Comparison of ENCODE assay signal across 1 cellular context in genomic region chr7:123622660-123623386, GRCh38.
TF ChIP-seq lines count a peak whose summit lies in the region.

No MANE protein-coding gene starts in this region.

TF ChIP-seq in HEK293, 187 proteins besides CTCF, POLR2A, EP300 and RAD21 (continued from another document and continues in another):
- TF ChIP-seq ZNF580 (tag by site-specific recombination; IDR thresholded peaks at IDR 0.05) (no peak), ZNF335 (tag by site-specific recombination; conservative IDR thresholded peaks at IDR 0.05) (peak; percentile 50), ZNF449 (tag by site-specific recombination; IDR thresholded peaks at IDR 0.05) (peak; percentile 47; the same call in 1 of the 2 replicates), ZNF350 (tag by site-specific recombination; IDR thresholded peaks at IDR 0.05) (no peak), ZNF777 (tag by site-specific recombination; IDR thresholded peaks at IDR 0.05; ENCODE audit: borderline replicate concordance) (no peak), ZSCAN16 (tag by site-specific recombination; IDR thresholded peaks at IDR 0.05) (no peak), INSM2 (tag by site-specific recombination; IDR thresholded peaks at IDR 0.05) (no peak), MEIS1 (CRISPR knock-in tag; IDR thresholded peaks at IDR 0.05; ENCODE audit: borderline replicate concordance) (no peak), ZBTB8A (tag by site-specific recombination; IDR thresholded peaks at IDR 0.05) (no peak), GFI1B (tag by site-specific recombination; IDR thresholded peaks at IDR 0.05) (no peak), ZNF214 (tag by site-specific recombination; IDR thresholded peaks at IDR 0.05; ENCODE audit: borderline replicate concordance) (no peak), ZNF10 (tag by site-specific recombination; IDR thresholded peaks at IDR 0.05) (no peak), OSR2 (tag by site-specific recombination; IDR thresholded peaks at IDR 0.05) (peak; percentile 53; the same call in 1 of the 2 replicates), ZBTB44 (tag by site-specific recombination; IDR thresholded peaks at IDR 0.05) (peak; percentile 64), ZBTB49 (tag by site-specific recombination; IDR thresholded peaks at IDR 0.05; ENCODE audit: low read depth) (no peak), ZNF366 (tag by site-specific recombination; conservative IDR thresholded peaks at IDR 0.05) (peak; percentile 79), ZNF600 (tag by site-specific recombination; IDR thresholded peaks at IDR 0.05) (0 out of 2 replicates have a peak, but pooled peaks have one; percentile 50), IKZF3 (tag by site-specific recombination; IDR thresholded peaks at IDR 0.05) (peak; percentile 58; the same call in 1 of the 2 replicates), ZNF701 (tag by site-specific recombination; IDR thresholded peaks at IDR 0.05) (no peak), HOXD13 (CRISPR knock-in tag; IDR thresholded peaks at IDR 0.05; ENCODE audit: borderline replicate concordance) (no peak), ZFP41 (tag by site-specific recombination; IDR thresholded peaks at IDR 0.05; ENCODE audit: borderline replicate concordance) (no peak), MZF1 (tag by site-specific recombination; IDR thresholded peaks at IDR 0.05; ENCODE audit: borderline replicate concordance) (no peak), ZNF354C (tag by site-specific recombination; IDR thresholded peaks at IDR 0.05; ENCODE audit: borderline replicate concordance, low read depth) (no peak), FEZF1 (tag by site-specific recombination; IDR thresholded peaks at IDR 0.05) (peak; percentile 21; the same call in 1 of the 2 replicates), ZNF362 (tag by site-specific recombination; IDR thresholded peaks at IDR 0.05) (0 out of 2 replicates have a peak, but pooled peaks have one; percentile 20), SCRT2 (tag by site-specific recombination; IDR thresholded peaks at IDR 0.05) (peak; percentile 98), BCL6B (tag by site-specific recombination; IDR thresholded peaks at IDR 0.05) (no peak), ZNF26 (tag by site-specific recombination; IDR thresholded peaks at IDR 0.05) (no peak), RBAK (tag by site-specific recombination; IDR thresholded peaks at IDR 0.05) (no peak), ZSCAN5A (tag by site-specific recombination; IDR thresholded peaks at IDR 0.05) (no peak), ZNF707 (tag by site-specific recombination; IDR thresholded peaks at IDR 0.05) (0 out of 2 replicates have a peak, but pooled peaks have one; percentile 50), ZNF146 (tag by site-specific recombination; IDR thresholded peaks at IDR 0.05) (no peak), ELK4 (IDR thresholded peaks at IDR 0.05; ENCODE audit: borderline replicate concordance, low read depth, low read length) (no peak), PRDM1 (tag by site-specific recombination; IDR thresholded peaks at IDR 0.05) (peak; percentile 79), ZBTB26 (tag by site-specific recombination; optimal IDR thresholded peaks at IDR 0.05) (no peak), ZNF791 (tag by site-specific recombination; IDR thresholded peaks at IDR 0.05) (no peak), ATF2 (tag by site-specific recombination; IDR thresholded peaks at IDR 0.05; ENCODE audit: low read depth) (peak; percentile 57; the same call in 1 of the 2 replicates), ZNF324 (tag by site-specific recombination; IDR thresholded peaks at IDR 0.05) (0 out of 2 replicates have a peak, but pooled peaks have one; percentile 54), ZEB2 (tag by site-specific recombination; IDR thresholded peaks at IDR 0.05) (peak; percentile 61; the same call in 1 of the 2 replicates), ZBTB21 (tag by site-specific recombination; IDR thresholded peaks at IDR 0.05) (0 out of 2 replicates have a peak, but pooled peaks have one; percentile 32), ZBTB17 (tag by site-specific recombination; IDR thresholded peaks at IDR 0.05) (peak; percentile 60; the same call in 1 of the 2 replicates), KLF10 (tag by site-specific recombination; IDR thresholded peaks at IDR 0.05) (no peak), ZNF549 (tag by site-specific recombination; IDR thresholded peaks at IDR 0.05) (no peak), ZBTB1 (tag by site-specific recombination; IDR thresholded peaks at IDR 0.05) (no peak)
